8 cellular contexts compared by ENCODE assay signal in genomic region chr2:218405365-218406208, GRCh38. TPM values are rescaled to one million over a fixed set of nuclear protein-coding genes. Genes with fewer than 3 reads are reported as not detected.
DNase-seq lines count a peak whose midpoint lies in the region; ATAC-seq and TF ChIP-seq lines count a peak whose summit lies in the region.

No MANE protein-coding gene starts in this region.

- no peaks in the 10 kb centered on the region for H3K9me3 ChIP-seq in heart right ventricle

- intact Hi-C loops in heart right ventricle (cut with DNase I) = loop anchor here in 8 of 10 donors (2.0 to 10.0 kb wide), 9 partner anchors 57 to 252 kb away; partner anchors contain the start of genes BCS1L (in 3 of the 8) and ZNF142 (in 3 of the 8)

- peak; percentile 29 for ATAC-seq in GM18909 (IDR thresholded peaks at IDR 0.05; ENCODE audit: poor library complexity, unreplicated experiment)
- ATAC-seq in HG03060 (IDR thresholded peaks at IDR 0.05; ENCODE audit: low read depth, unreplicated experiment) = peak; percentile 15
- peak in 7 of 8 donors; percentile 0 to 21 (median 2) for ATAC-seq in heart right ventricle
- ATAC-seq in omental fat pad (ENCODE audit: low FRiP score) = no peak

- no peaks in the 10 kb centered on the region for H3K9me3 Mint-ChIP-seq in activated CD4-positive, alpha-beta T cell treated with anti-CD3 and anti-CD28 coated beads, Interleukin-2, amount 10 ng/mL, durations not matched to agents 7 days and 5 days

- H3K4me1 Mint-ChIP-seq in activated CD4-positive, alpha-beta T cell treated with anti-CD3 and anti-CD28 coated beads, Interleukin-2, amount 10 ng/mL, durations not matched to agents 7 days and 5 days = peaks cover 60% of the 10 kb centered on the region

- H3K27ac Mint-ChIP-seq in activated CD4-positive, alpha-beta T cell treated with anti-CD3 and anti-CD28 coated beads, Interleukin-2, amount 10 ng/mL, durations not matched to agents 7 days and 5 days = peak overlapping the region; percentile 81

- H3K27ac ChIP-seq in heart right ventricle = peak overlapping the region; percentile 81 to 95 (median 92)

- H3K4me3 Mint-ChIP-seq in activated CD4-positive, alpha-beta T cell treated with anti-CD3 and anti-CD28 coated beads, Interleukin-2, amount 10 ng/mL, durations not matched to agents 7 days and 5 days = peak overlapping the region; percentile 59

- H3K4me1 ChIP-seq in heart right ventricle = peaks cover 30 to 69% (median 55%) of the 10 kb centered on the region in 9 donors

- CTCF ChIA-PET in activated CD4-positive, alpha-beta T cell treated with anti-CD3 and anti-CD28 coated beads, Interleukin-2, amount 10 ng/mL, durations not matched to agents 7 days and 5 days (lab: Charles Lee) = interaction anchor here (1.3 to 5.5 kb wide), 4 partner anchors 11 to 305 kb away, joined by 3 to 39 read pairs (median 4); partner anchors contain the start of gene TTLL4

- TF ChIP-seq CTCF in heart right ventricle (IDR thresholded peaks at IDR 0.05) (no peak), omental fat pad (IDR thresholded peaks at IDR 0.05) (no peak)

- POLR2A ChIA-PET in activated CD4-positive, alpha-beta T cell treated with anti-CD3 and anti-CD28 coated beads, Interleukin-2, amount 10 ng/mL, durations not matched to agents 7 days and 5 days (lab: Charles Lee) = no interaction called here

- H3K4me3 ChIP-seq in heart right ventricle (peak overlapping the region in 9 of 10 donors; percentile 28 to 63 (median 48)), skeletal muscle cell (ENCODE audit: low read depth, low read length) (peak overlapping the region; percentile 38)

- H3K27me3 ChIP-seq in heart right ventricle = no peaks in the 10 kb centered on the region

- H3K27me3 Mint-ChIP-seq in activated CD4-positive, alpha-beta T cell treated with anti-CD3 and anti-CD28 coated beads, Interleukin-2, amount 10 ng/mL, durations not matched to agents 7 days and 5 days = no peaks in the 10 kb centered on the region

- peak; percentile 46 for DNase-seq in activated CD4-positive, alpha-beta T cell treated with anti-CD3 and anti-CD28 coated beads, Interleukin-2, amount 10 ng/mL, durations not matched to agents 7 days and 5 days
- DNase-seq in heart right ventricle = peak in 1 of 2 donors; percentile 45
- DNase-seq in skeletal muscle cell (ENCODE audit: low read depth) = no peak
- no peak for DNase-seq in omental fat pad (ENCODE audit: low spot score)
- DNase-seq in SKM-1 treated with dmso at 0.1 percent for 144 hours (lab: John Stamatoyannopoulos, UW; ENCODE audit: unreplicated experiment) = no peak
- DNase-seq in NCI-H1048 (lab: John Stamatoyannopoulos, UW) = no peak

- peaks cover 0 to 45% (median 37%) of the 10 kb centered on the region in 9 donors for H3K36me3 ChIP-seq in heart right ventricle

- H3K36me3 Mint-ChIP-seq in activated CD4-positive, alpha-beta T cell treated with anti-CD3 and anti-CD28 coated beads, Interleukin-2, amount 10 ng/mL, durations not matched to agents 7 days and 5 days (ENCODE audit: low read depth) = peaks cover 39% of the 10 kb centered on the region

- 13 to 15% methylated on average over 21 of the region's 21 CpGs for WGBS in heart right ventricle, 2 donors

RNA-seq across cellular contexts. Expression of gene CTDSP1, which starts 5.9 kb away (rescaled TPM):
- total RNA-seq in activated CD4-positive, alpha-beta T cell treated with anti-CD3 and anti-CD28 coated beads, Interleukin-2, amount 10 ng/mL, durations not matched to agents 7 days and 5 days = 100 to 1,000 TPM; 186 to 208 TPM
- total RNA-seq in heart right ventricle (100 to 1,000 TPM in 2 of 10 donors, 10 to 100 TPM in 8; 77.9 to 118 (median 89.5) TPM), omental fat pad (100 to 1,000 TPM in 2 of 4 donors, 10 to 100 TPM in 2; 77.6 to 147 (median 93.7) TPM)
- polyA plus RNA-seq in heart right ventricle = 10 to 100 TPM; 84.2 to 95.0 TPM

RNA-seq across cellular contexts. Expression of gene VIL1, which starts 13.3 kb away (rescaled TPM):
- under 1 TPM in 1 of 2 experiments, not detected in 1; 0.17 TPM for total RNA-seq in activated CD4-positive, alpha-beta T cell treated with anti-CD3 and anti-CD28 coated beads, Interleukin-2, amount 10 ng/mL, durations not matched to agents 7 days and 5 days
- not detected for total RNA-seq in heart right ventricle
- polyA plus RNA-seq in heart right ventricle = under 1 TPM in 1 of 2 donors, not detected in 1; 0.06 TPM
- total RNA-seq in omental fat pad = not detected

RNA-seq across cellular contexts. Expression of gene SLC11A1, which starts 23.5 kb away (rescaled TPM):
- under 1 TPM; 0.17 TPM for total RNA-seq in activated CD4-positive, alpha-beta T cell treated with anti-CD3 and anti-CD28 coated beads, Interleukin-2, amount 10 ng/mL, durations not matched to agents 7 days and 5 days
- total RNA-seq in heart right ventricle = 1 to 10 TPM in 9 of 10 donors, under 1 TPM in 1; 0.64 to 9.1 (median 4.0) TPM
- polyA plus RNA-seq in heart right ventricle = 1 to 10 TPM; 4.5 to 8.0 TPM
- total RNA-seq in omental fat pad = 100 to 1,000 TPM in 2 of 4 donors, 10 to 100 TPM in 2; 40.0 to 218 (median 127) TPM

RNA-seq across cellular contexts. Expression of gene CATIP, which starts 48.9 kb away (rescaled TPM):
- not detected for total RNA-seq in activated CD4-positive, alpha-beta T cell treated with anti-CD3 and anti-CD28 coated beads, Interleukin-2, amount 10 ng/mL, durations not matched to agents 7 days and 5 days
- not detected for total RNA-seq in heart right ventricle
- under 1 TPM in 1 of 2 donors, not detected in 1; 0.04 TPM for polyA plus RNA-seq in heart right ventricle
- not detected for total RNA-seq in omental fat pad

Comparison
In these comparisons a context has a peak if more than half of its experiments do, and no peak if none do; other contexts are left out.
1. RNA of gene SLC11A1, which starts 23.5 kb away (total RNA-seq): 40.0 to 218 TPM in omental fat pad; 0.64 to 9.1 TPM in heart right ventricle and 0.17 TPM in activated CD4-positive, alpha-beta T cell treated with anti-CD3 and anti-CD28 coated beads, Interleukin-2, amount 10 ng/mL, durations not matched to agents 7 days and 5 days; every median in the first group is over 4 times any median in the second.